Comparison of ENCODE assay signal across 19 cellular contexts in the genomic region with DNA sequence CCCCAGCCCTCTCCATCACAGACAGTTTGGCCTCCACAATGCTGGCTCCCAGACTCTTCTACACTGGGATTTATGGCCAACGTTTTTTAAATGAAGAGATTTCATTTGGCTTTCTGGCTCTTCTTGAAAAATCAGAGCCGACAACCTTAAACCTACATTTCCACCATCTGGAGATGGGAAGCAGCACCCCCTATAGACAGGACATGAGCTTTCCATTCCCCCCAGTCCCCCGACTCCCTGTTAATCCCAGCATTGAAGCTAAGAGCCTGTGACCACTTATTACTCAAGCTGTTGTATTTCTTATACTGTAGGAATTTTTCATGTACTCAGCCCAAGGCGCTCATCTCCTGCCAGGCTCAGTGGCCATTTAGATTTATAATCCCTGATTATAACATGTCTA. TPM values are rescaled to one million over a fixed set of nuclear protein-coding genes. Genes with fewer than 3 reads are reported as not detected.
A peak's percentile ranks its signal among the peaks of the same experiment; 100 is the strongest.
DNase-seq lines count a peak whose midpoint lies in the region; TF ChIP-seq lines count a peak whose summit lies in the region.
"Had no signal": no experiment of that assay in that cellular context is flagged by ENCODE, and none has a peak within 500 bp of the region (broad histone marks: within the 10 kb centered on the region; RNA-seq: fewer than 3 reads in every experiment).

No MANE protein-coding gene starts in this region.

- no peak overlapping the region for H3K4me3 Mint-ChIP-seq in HFFc6
- H3K4me3 Mint-ChIP-seq: activated CD4-positive, alpha-beta memory T cell treated with anti-CD3 and anti-CD28 coated beads for 36 hours; central memory CD8-positive, alpha-beta T cell had no signal

- no peak overlapping the region for H3K4me3 ChIP-seq in AG10803 (ENCODE audit: low read length)
- no peak overlapping the region for H3K4me3 ChIP-seq in brain microvascular endothelial cell (ENCODE audit: low read depth, low read length)
- no peak overlapping the region for H3K4me3 ChIP-seq in vagina
- H3K4me3 ChIP-seq: HAP-1, uterus had no signal

- no peaks in the 10 kb centered on the region for H3K4me1 ChIP-seq in vagina
- H3K4me1 ChIP-seq: Caco-2, HAP-1, uterus had no signal

- DNase-seq in AG10803 (ENCODE audit: low read depth) (no peak), HFFc6 (no peak), brain microvascular endothelial cell (no peak), iPS-NIHi11 (ENCODE audit: low spot score) (peak; percentile 68), vagina (ENCODE audit: extremely low spot score in 2 of 2) (no peak), cerebellar cortex (ENCODE audit: low spot score) (no peak), NCI-H345 (lab: John Stamatoyannopoulos, UW) (no peak), HUDEP-2 (lab: John Stamatoyannopoulos, UW; ENCODE audit: unreplicated experiment in 76 of 76) (no peak)
- DNase-seq: activated CD4-positive, alpha-beta memory T cell treated with anti-CD3 and anti-CD28 coated beads for 36 hours; activated T-cell treated with anti-CD3 and anti-CD28 coated beads, Interleukin-2, amount 50 U/mL, for 48 hours; Caco-2; glutamatergic neuron; MM.1S; NCI-H187; NCI-H510A treated with DMSO at 0.1 percent for 48 hours; SW 1271; uterus had no signal

- no peaks in the 10 kb centered on the region for H3K9me3 Mint-ChIP-seq in HFFc6
- H3K9me3 Mint-ChIP-seq: activated CD4-positive, alpha-beta memory T cell treated with anti-CD3 and anti-CD28 coated beads for 36 hours; central memory CD8-positive, alpha-beta T cell had no signal

- H3K27ac ChIP-seq in brain microvascular endothelial cell (no peak overlapping the region), vagina (no peak overlapping the region)
- H3K27ac ChIP-seq: uterus had no signal

- TF ChIP-seq CTCF in AG10803 (conservative IDR thresholded peaks at IDR 0.05; ENCODE audit: low read length): 0 out of 2 replicates have a peak, but pooled peaks have one; percentile 18
- TF ChIP-seq CTCF in HFFc6 (IDR thresholded peaks at IDR 0.05): peak; percentile 57
- TF ChIP-seq CTCF in brain microvascular endothelial cell (IDR thresholded peaks at IDR 0.05; ENCODE audit: low read depth, low read length, missing control alignments): peak; percentile 63
- TF ChIP-seq CTCF in vagina (IDR thresholded peaks at IDR 0.05): no peak

- H3K36me3 ChIP-seq in brain microvascular endothelial cell (replicated peaks) (peaks cover 3% of the 10 kb centered on the region), vagina (no peaks in the 10 kb centered on the region)
- H3K36me3 ChIP-seq: HAP-1, uterus had no signal

- in situ Hi-C loops in brain microvascular endothelial cell (cut with HindIII; ENCODE audit: low pct_ligation_motif_present, low sequenced_read_pairs): no loop called here

- no peak overlapping the region for H3K27ac Mint-ChIP-seq in HFFc6
- H3K27ac Mint-ChIP-seq: activated CD4-positive, alpha-beta memory T cell treated with anti-CD3 and anti-CD28 coated beads for 36 hours had no signal

- no peaks in the 10 kb centered on the region for H3K27me3 Mint-ChIP-seq in HFFc6 (ENCODE audit: insufficient read depth)
- H3K27me3 Mint-ChIP-seq: activated CD4-positive, alpha-beta memory T cell treated with anti-CD3 and anti-CD28 coated beads for 36 hours had no signal

- peaks cover 27% of the 10 kb centered on the region; the same call in 1 of the 2 replicates for H3K36me3 Mint-ChIP-seq in HFFc6 (ENCODE audit: low read depth)

- no peaks in the 10 kb centered on the region for H3K9me3 ChIP-seq in vagina
- H3K9me3 ChIP-seq: Caco-2, HAP-1, uterus had no signal

- intact Hi-C loops in vagina (cut with DNase I): no loop called here

- no peak for TF ChIP-seq POLR2A in vagina (IDR thresholded peaks at IDR 0.05)

- peaks cover 9% of the 10 kb centered on the region for H3K4me1 Mint-ChIP-seq in HFFc6 (ENCODE audit: low read depth)

- H3K27me3 ChIP-seq in brain microvascular endothelial cell (replicated peaks): no peaks in the 10 kb centered on the region
- no peaks in the 10 kb centered on the region for H3K27me3 ChIP-seq in vagina
- H3K27me3 ChIP-seq: uterus had no signal

RNA-seq across cellular contexts. Expression of gene AFAP1L1, which starts 34.0 kb away (rescaled TPM):
- 1 to 10 TPM; 3.2 to 7.5 (median 5.4) TPM for total RNA-seq in HFFc6 (2021; fragmentation: NEBNext Ultra II Directional; extraction: Animal tissue kit (Norgen Biotek cat#: 25700))
- total RNA-seq in vagina: 14.7 TPM
- total RNA-seq: activated CD4-positive, alpha-beta memory T cell treated with anti-CD3 and anti-CD28 coated beads for 36 hours had no signal

Comparison
In these comparisons a context has a peak if more than half of its experiments do, and no peak if none do; other contexts are left out.
1. CTCF ChIP-seq: peak in AG10803 (single experiment), HFFc6 (single experiment) and brain microvascular endothelial cell (single experiment); none in vagina (0 of 3).